ENCODE assay signal across 8 cellular contexts in the genomic region with DNA sequence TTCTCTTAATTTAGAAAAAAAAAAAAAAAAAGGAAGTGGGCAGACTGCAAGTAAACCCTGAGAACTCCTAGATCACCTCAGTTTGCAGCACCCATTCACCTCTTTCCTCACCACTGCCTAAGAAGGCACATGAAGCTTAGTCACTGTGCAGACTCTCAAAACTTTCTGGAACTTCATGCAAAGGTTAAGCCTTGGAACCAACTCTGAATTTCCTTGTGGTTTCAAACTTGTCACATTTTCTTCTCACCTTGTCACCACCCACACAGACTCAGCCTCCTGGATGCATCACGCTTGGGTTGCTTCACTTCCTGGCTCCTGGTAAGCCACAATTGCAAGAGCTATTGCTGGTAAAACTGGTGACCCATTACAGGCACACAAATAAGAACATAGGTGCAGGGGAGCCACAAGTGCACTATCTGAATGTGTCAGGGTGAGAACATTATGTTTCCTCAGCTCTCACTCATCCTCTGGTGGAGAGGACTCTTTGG. TPM values are rescaled to one million over a fixed set of nuclear protein-coding genes. Genes with fewer than 3 reads are reported as not detected.
DNase-seq lines count a peak whose midpoint lies in the region; ATAC-seq and TF ChIP-seq lines count a peak whose summit lies in the region.

No MANE protein-coding gene starts in this region.

- H3K4me3 Mint-ChIP-seq in GM23338 = no peak overlapping the region

- no peaks in the 10 kb centered on the region for H3K79me2 ChIP-seq in GM23338 (replicated peaks; ENCODE audit: insufficient read depth)

- H3K27ac ChIP-seq in GM23338 (ENCODE audit: low read depth) = no peak overlapping the region

- H3K36me3 ChIP-seq in GM23338 (ENCODE audit: insufficient read depth) = no peaks in the 10 kb centered on the region; the same call in 1 of the 2 replicates

- H3K9me2 ChIP-seq in GM23338 (ENCODE audit: insufficient read depth) = no peaks in the 10 kb centered on the region

- H3K4me1 Mint-ChIP-seq in GM23338 = peaks cover 6% of the 10 kb centered on the region; the same call in 2 of the 3 replicates

- H3K27me3 ChIP-seq in GM23338 (ENCODE audit: insufficient read depth) = no peaks in the 10 kb centered on the region

- H3K9me3 Mint-ChIP-seq in GM23338 = peaks cover 9% of the 10 kb centered on the region; the same call in 1 of the 3 replicates

- POLR2A ChIA-PET in HEK293T (lab: Yijun Ruan, JAX) = no interaction called here

- H3F3A ChIP-seq in GM23338 (replicated peaks; ENCODE audit: low read depth) = no peaks in the 10 kb centered on the region

- H2AFZ ChIP-seq in GM23338 = no peak overlapping the region; the same call in 1 of the 2 replicates

- no peaks in the 10 kb centered on the region for H3K4me1 ChIP-seq in GM23338 (ENCODE audit: insufficient read depth)

- DNase-seq in GDM1 (lab: John Stamatoyannopoulos, UW) (peak; percentile 6), H4 (ENCODE audit: low spot score) (peak; percentile 48), M059J (ENCODE audit: low read depth) (peak; percentile 92), iris pigment epithelial cell (ENCODE audit: low read depth) (peak; percentile 77), HEK293T (ENCODE audit: extremely low spot score) (no peak), GM23338 (ENCODE audit: low spot score) (no peak)
- peak; percentile 77 for DNase-seq in activated CD8-positive, alpha-beta memory T cell treated with anti-CD3 and anti-CD28 coated beads, Interleukin-2, amount 50 U/mL, for 1 hour (ENCODE audit: extremely low read depth)
- DNase-seq in stimulated activated CD8-positive, alpha-beta memory T cell treated with anti-CD3 and anti-CD28 coated beads, Interleukin-7, amount 100 ng/mL, for 48 hours (ENCODE audit: extremely low read depth in 1 of 2, low read depth in 1 of 2) = peak; percentile 69 to 93

- no peaks in the 10 kb centered on the region for H3K36me3 Mint-ChIP-seq in GM23338 (ENCODE audit: low read depth)

- CTCF ChIA-PET in HEK293T (lab: Yijun Ruan, JAX) = no interaction called here

- no peak for ATAC-seq in GM23338

- peaks cover 2% of the 10 kb centered on the region for H3K27me3 Mint-ChIP-seq in GM23338 (ENCODE audit: insufficient read depth, low read depth, poor library complexity)

- H3K4me2 ChIP-seq in GM23338 = no peak overlapping the region

- no peak for TF ChIP-seq CTCF in GM23338 (conservative IDR thresholded peaks at IDR 0.05; ENCODE audit: low read depth in 2 of 2)

- H3K27ac Mint-ChIP-seq in GM23338 = no peak overlapping the region

- no peaks in the 10 kb centered on the region for H4K20me1 ChIP-seq in GM23338 (replicated peaks; ENCODE audit: insufficient read depth)

- H3K4me3 ChIP-seq in GM23338 = no peak overlapping the region

TF ChIP-seq in HEK293T, 16 proteins besides CTCF, POLR2A, EP300 and RAD21:
- TF ChIP-seq L3MBTL2 (conservative IDR thresholded peaks at IDR 0.05) (no peak), HDGF (IDR thresholded peaks at IDR 0.05; ENCODE audit: borderline replicate concordance) (no peak), ELF4 (IDR thresholded peaks at IDR 0.05) (no peak), FOXA1 (IDR thresholded peaks at IDR 0.05) (no peak), BHLHE40 (IDR thresholded peaks at IDR 0.05; ENCODE audit: borderline replicate concordance) (no peak), ZNF384 (IDR thresholded peaks at IDR 0.05) (no peak), FOXM1 (IDR thresholded peaks at IDR 0.05; ENCODE audit: borderline replicate concordance) (no peak), SUZ12 (IDR thresholded peaks at IDR 0.05) (no peak), NFRKB (IDR thresholded peaks at IDR 0.05) (no peak), SP1 (IDR thresholded peaks at IDR 0.05) (no peak), TARDBP (IDR thresholded peaks at IDR 0.05) (no peak), CTBP1 (IDR thresholded peaks at IDR 0.05; ENCODE audit: borderline replicate concordance) (no peak), LEF1 (IDR thresholded peaks at IDR 0.05; ENCODE audit: borderline replicate concordance) (no peak), FOXK2 (IDR thresholded peaks at IDR 0.05) (no peak), ARNT (IDR thresholded peaks at IDR 0.05) (no peak)
- TF ChIP-seq, protein P1, sequence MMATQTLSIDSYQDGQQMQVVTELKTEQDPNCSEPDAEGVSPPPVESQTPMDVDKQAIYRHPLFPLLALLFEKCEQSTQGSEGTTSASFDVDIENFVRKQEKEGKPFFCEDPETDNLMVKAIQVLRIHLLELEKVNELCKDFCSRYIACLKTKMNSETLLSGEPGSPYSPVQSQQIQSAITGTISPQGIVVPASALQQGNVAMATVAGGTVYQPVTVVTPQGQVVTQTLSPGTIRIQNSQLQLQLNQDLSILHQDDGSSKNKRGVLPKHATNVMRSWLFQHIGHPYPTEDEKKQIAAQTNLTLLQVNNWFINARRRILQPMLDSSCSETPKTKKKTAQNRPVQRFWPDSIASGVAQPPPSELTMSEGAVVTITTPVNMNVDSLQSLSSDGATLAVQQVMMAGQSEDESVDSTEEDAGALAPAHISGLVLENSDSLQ (IDR thresholded peaks at IDR 0.05) = no peak

TF ChIP-seq in GM23338, 12 proteins besides CTCF, POLR2A, EP300 and RAD21:
- TF ChIP-seq POLR2AphosphoS5 (IDR thresholded peaks at IDR 0.05; ENCODE audit: low read depth) = no peak
- TF ChIP-seq EZH2 (IDR thresholded peaks at IDR 0.05; ENCODE audit: low read depth, unreplicated experiment) = no peak
- TF ChIP-seq ZNF114 (CRISPR knock-in tag; IDR thresholded peaks at IDR 0.05) = no peak
- TF ChIP-seq STAT1 (IDR thresholded peaks at IDR 0.05; ENCODE audit: unreplicated experiment) = no peak
- no peak for TF ChIP-seq EZH2phosphoT487 (IDR thresholded peaks at IDR 0.05; ENCODE audit: unreplicated experiment)
- TF ChIP-seq CREB1 (CRISPR knock-in tag; IDR thresholded peaks at IDR 0.05; ENCODE audit: low read depth) = no peak
- TF ChIP-seq, protein P2, sequence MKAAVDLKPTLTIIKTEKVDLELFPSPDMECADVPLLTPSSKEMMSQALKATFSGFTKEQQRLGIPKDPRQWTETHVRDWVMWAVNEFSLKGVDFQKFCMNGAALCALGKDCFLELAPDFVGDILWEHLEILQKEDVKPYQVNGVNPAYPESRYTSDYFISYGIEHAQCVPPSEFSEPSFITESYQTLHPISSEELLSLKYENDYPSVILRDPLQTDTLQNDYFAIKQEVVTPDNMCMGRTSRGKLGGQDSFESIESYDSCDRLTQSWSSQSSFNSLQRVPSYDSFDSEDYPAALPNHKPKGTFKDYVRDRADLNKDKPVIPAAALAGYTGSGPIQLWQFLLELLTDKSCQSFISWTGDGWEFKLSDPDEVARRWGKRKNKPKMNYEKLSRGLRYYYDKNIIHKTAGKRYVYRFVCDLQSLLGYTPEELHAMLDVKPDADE (IDR thresholded peaks at IDR 0.05) = no peak
TF ChIP-seq in GM23338: peak in this region for 0.

RNA-seq across cellular contexts. Expression of gene CPD, which starts 15.0 kb away (rescaled TPM):
- 37.9 and 40.8 TPM in 2 replicates for total RNA-seq in H4 (2014; rRNA removed; shearing (Covaris generic))
- total RNA-seq in M059J (2014; rRNA removed; shearing (Covaris generic)) = 29.6 and 52.3 TPM in 2 replicates
- total RNA-seq in GM23338 (2014; rRNA removed; shearing (Covaris generic)) = 54.7 and 57.8 TPM in 2 replicates
- 6.2 and 6.3 TPM in 2 replicates for polyA plus RNA-seq in GM23338 (2016; fragmentation: Nextera tagmentation; extraction: Ambion mirVana)

RNA-seq across cellular contexts. Expression of gene TMIGD1, which starts 29.9 kb away (rescaled TPM):
- not detected in 2 replicates for total RNA-seq in H4 (2014; rRNA removed; shearing (Covaris generic))
- not detected in 2 replicates for total RNA-seq in M059J (2014; rRNA removed; shearing (Covaris generic))
- total RNA-seq in GM23338 (2014; rRNA removed; shearing (Covaris generic)) = not detected in 2 replicates
- polyA plus RNA-seq in GM23338 (2016; fragmentation: Nextera tagmentation; extraction: Ambion mirVana) = not detected in 2 replicates

Comparison
In these comparisons a context has a peak if more than half of its experiments do, and no peak if none do; other contexts are left out.
1. DNase-seq: peak in GDM1 (single experiment), H4 (single experiment), M059J (single experiment), activated CD8-positive, alpha-beta memory T cell treated with anti-CD3 and anti-CD28 coated beads, Interleukin-2, amount 50 U/mL, for 1 hour (single experiment), iris pigment epithelial cell (single experiment) and stimulated activated CD8-positive, alpha-beta memory T cell treated with anti-CD3 and anti-CD28 coated beads, Interleukin-7, amount 100 ng/mL, for 48 hours (2 of 2); none in HEK293T (single experiment) and GM23338 (single experiment).